18 cellular contexts compared by ENCODE assay signal in the genomic region with DNA sequence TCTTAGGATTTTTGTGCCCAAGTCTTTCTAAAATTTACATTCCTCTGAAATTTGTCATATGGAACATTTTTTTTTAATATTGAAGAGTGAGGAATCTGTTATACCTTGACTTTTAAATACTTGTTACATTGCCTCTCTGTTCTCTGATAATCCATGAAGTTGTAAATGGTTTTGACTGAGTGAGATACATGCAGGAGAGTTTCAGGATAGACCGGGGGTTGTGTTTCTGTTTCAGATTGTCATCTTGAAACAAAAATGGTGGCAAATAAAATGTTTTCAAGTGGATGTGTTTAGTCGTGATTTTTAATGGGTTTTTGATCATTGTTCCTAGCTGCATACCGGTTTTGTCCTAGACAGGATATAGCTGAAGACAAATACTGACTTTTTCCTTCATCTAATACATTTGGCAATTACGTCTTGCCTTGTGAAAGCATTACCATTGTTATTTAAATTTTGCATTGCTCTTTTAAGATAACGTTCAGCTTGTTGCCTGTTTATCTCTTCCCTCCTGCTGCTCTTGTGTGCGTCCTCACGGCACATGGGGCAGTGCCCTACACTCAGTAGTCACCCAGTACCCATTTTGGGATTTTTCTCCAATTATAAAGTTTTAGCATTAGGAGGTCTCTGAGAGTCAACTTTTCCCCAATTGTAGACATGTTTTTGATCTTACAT.
DNase-seq lines count a peak whose midpoint lies in the region; ATAC-seq, FAIRE-seq and TF ChIP-seq lines count a peak whose summit lies in the region.
"Had no signal": no experiment of that assay in that cellular context is flagged by ENCODE, and none has a peak within 500 bp of the region (broad histone marks: within the 10 kb centered on the region; RNA-seq: fewer than 3 reads in every experiment).

No MANE protein-coding gene starts in this region.

- H3K27ac Mint-ChIP-seq in activated CD4-positive, alpha-beta T cell treated with anti-CD3 and anti-CD28 coated beads, Interleukin-2, amount 10 ng/mL, durations not matched to agents 24 days and 14 days, result peak overlapping the region; percentile 68
- H3K27ac Mint-ChIP-seq in astrocyte (ENCODE audit: unreplicated experiment) (no peak overlapping the region), neural progenitor cell (peak overlapping the region; percentile 22)
- H3K27ac Mint-ChIP-seq: activated CD4-positive, alpha-beta T cell treated with anti-CD3 and anti-CD28 coated beads, Interleukin-2, amount 10 ng/mL, durations not matched to agents 7 days and 5 days; T-helper 2 cell treated with Interferon-gamma antibody and Interleukin-4, amounts not matched to agents 5 μg/mL and 100 μg/mL, for 36 hours had no signal

- H3K27ac ChIP-seq in astrocyte (ENCODE audit: low read depth, low read length), result no peak overlapping the region
- H3K27ac ChIP-seq in neural progenitor cell, result no peak overlapping the region
- H3K27ac ChIP-seq in foreskin keratinocyte, result no peak overlapping the region
- H3K27ac ChIP-seq: uterus had no signal

- FAIRE-seq in astrocyte (lab: Jason Lieb, UNC), result no peak
- FAIRE-seq: islet of Langerhans had no signal

- no peak for TF ChIP-seq CTCF in Loucy (conservative IDR thresholded peaks at IDR 0.05; ENCODE audit: low read length)
- no peak for TF ChIP-seq CTCF in astrocyte (IDR thresholded peaks at IDR 0.05; ENCODE audit: insufficient read depth, low read depth, low read length)
- TF ChIP-seq CTCF in neural progenitor cell (IDR thresholded peaks at IDR 0.05), result no peak
- TF ChIP-seq CTCF in foreskin keratinocyte (conservative IDR thresholded peaks at IDR 0.05), result no peak

- peaks cover 34% of the 10 kb centered on the region for H3K4me1 Mint-ChIP-seq in activated CD4-positive, alpha-beta T cell treated with anti-CD3 and anti-CD28 coated beads, Interleukin-2, amount 10 ng/mL, durations not matched to agents 24 days and 14 days
- peaks cover 12% of the 10 kb centered on the region for H3K4me1 Mint-ChIP-seq in astrocyte (ENCODE audit: low read depth, unreplicated experiment)
- H3K4me1 Mint-ChIP-seq in neural progenitor cell, result peaks cover 54% of the 10 kb centered on the region

- H4K20me1 ChIP-seq in Loucy (ENCODE audit: insufficient read depth, low read length, poor library complexity, severe bottlenecking) (no peaks in the 10 kb centered on the region), astrocyte (ENCODE audit: insufficient read depth, low read length) (peaks cover 4% of the 10 kb centered on the region), neural progenitor cell (ENCODE audit: low read depth) (peaks cover 40% of the 10 kb centered on the region)

- H3F3A ChIP-seq in Loucy (ENCODE audit: low read depth) (no peaks in the 10 kb centered on the region), neural progenitor cell (ENCODE audit: low read depth) (peaks cover 15% of the 10 kb centered on the region)

- no peak for ATAC-seq in GM18511 (IDR thresholded peaks at IDR 0.05; ENCODE audit: unreplicated experiment)
- ATAC-seq in foreskin keratinocyte, result no peak
- ATAC-seq: Panc1 had no signal

- peaks cover 89% of the 10 kb centered on the region for H3K4me1 ChIP-seq in Loucy (ENCODE audit: insufficient read depth, low read length, poor library complexity, severe bottlenecking)
- peaks cover 17% of the 10 kb centered on the region for H3K4me1 ChIP-seq in astrocyte (ENCODE audit: insufficient read depth, low read length)
- H3K4me1 ChIP-seq in neural progenitor cell, result peaks cover 23% of the 10 kb centered on the region
- no peaks in the 10 kb centered on the region for H3K4me1 ChIP-seq in foreskin keratinocyte
- H3K4me1 ChIP-seq: uterus had no signal

- DNase-seq in activated CD4-positive, alpha-beta T cell treated with anti-CD3 and anti-CD28 coated beads, Interleukin-2, amount 10 ng/mL, durations not matched to agents 24 days and 14 days, result no peak
- no peak for DNase-seq in activated CD4-positive, alpha-beta T cell treated with anti-CD3 and anti-CD28 coated beads for 1 hour
- DNase-seq in astrocyte (ENCODE audit: low read depth) (no peak), neural progenitor cell (ENCODE audit: low spot score) (peak; percentile 29), NCI-H1436 treated with DMSO at 0.1 percent for 48 hours (lab: John Stamatoyannopoulos, UW) (no peak), foreskin keratinocyte (no peak)
- DNase-seq: activated CD4-positive, alpha-beta T cell treated with anti-CD3 and anti-CD28 coated beads, Interleukin-2, amount 10 ng/mL, durations not matched to agents 7 days and 5 days; CD4-positive, alpha-beta memory T cell; DMS79; head of caudate nucleus; NCI-H187 treated with DMSO at 0.1 percent for 48 hours; NCI-H446; uterus had no signal

- H3K27me3 Mint-ChIP-seq in activated CD4-positive, alpha-beta T cell treated with anti-CD3 and anti-CD28 coated beads, Interleukin-2, amount 10 ng/mL, durations not matched to agents 24 days and 14 days, result no peaks in the 10 kb centered on the region
- H3K27me3 Mint-ChIP-seq in astrocyte (ENCODE audit: low read depth, unreplicated experiment) (no peaks in the 10 kb centered on the region), neural progenitor cell (ENCODE audit: insufficient read depth, low read depth) (peaks cover 10% of the 10 kb centered on the region)
- H3K27me3 Mint-ChIP-seq: activated CD4-positive, alpha-beta T cell treated with anti-CD3 and anti-CD28 coated beads, Interleukin-2, amount 10 ng/mL, durations not matched to agents 7 days and 5 days; CD4-positive, alpha-beta memory T cell had no signal

- H3K36me3 Mint-ChIP-seq in activated CD4-positive, alpha-beta T cell treated with anti-CD3 and anti-CD28 coated beads, Interleukin-2, amount 10 ng/mL, durations not matched to agents 24 days and 14 days (ENCODE audit: low read depth), result peaks cover 5% of the 10 kb centered on the region
- H3K36me3 Mint-ChIP-seq in astrocyte (ENCODE audit: low read depth, unreplicated experiment) (no peaks in the 10 kb centered on the region), neural progenitor cell (peaks cover 42% of the 10 kb centered on the region)

- intact Hi-C loops in activated CD4-positive, alpha-beta T cell treated with anti-CD3 and anti-CD28 coated beads, Interleukin-2, amount 10 ng/mL, durations not matched to agents 24 days and 14 days (cut with micrococcal nuclease), result no loop called here

- H3K27me3 ChIP-seq in Loucy (ENCODE audit: insufficient read depth, low read length, poor library complexity, severe bottlenecking) (no peaks in the 10 kb centered on the region), astrocyte (ENCODE audit: insufficient read depth, low read length) (no peaks in the 10 kb centered on the region), neural progenitor cell (no peaks in the 10 kb centered on the region), foreskin keratinocyte (no peaks in the 10 kb centered on the region)
- H3K27me3 ChIP-seq: uterus had no signal

- no peaks in the 10 kb centered on the region for H3K9me3 ChIP-seq in Loucy (ENCODE audit: insufficient read depth, low read depth, low read length)
- H3K9me3 ChIP-seq in astrocyte (ENCODE audit: insufficient read depth, low read depth, low read length), result no peaks in the 10 kb centered on the region
- no peaks in the 10 kb centered on the region for H3K9me3 ChIP-seq in neural progenitor cell (ENCODE audit: low read depth)
- H3K9me3 ChIP-seq: uterus had no signal

- H3K36me3 ChIP-seq in Loucy (ENCODE audit: insufficient read depth, low read length) (peaks cover 35% of the 10 kb centered on the region; the same call in 1 of the 2 replicates), astrocyte (ENCODE audit: insufficient read depth, low read length) (no peaks in the 10 kb centered on the region), neural progenitor cell (no peaks in the 10 kb centered on the region)
- H3K36me3 ChIP-seq: uterus had no signal

- peak overlapping the region; percentile 68 for H3K9ac ChIP-seq in Loucy (ENCODE audit: low read depth, low read length, poor library complexity, severe bottlenecking)
- H3K9ac ChIP-seq in astrocyte (ENCODE audit: low read length), result no peak overlapping the region
- no peak overlapping the region for H3K9ac ChIP-seq in neural progenitor cell

- H3K4me2 ChIP-seq in Loucy (ENCODE audit: low read depth, low read length, poor library complexity, severe bottlenecking) (peak overlapping the region; percentile 68), astrocyte (ENCODE audit: low read length) (peak overlapping the region; percentile 10), neural progenitor cell (peak overlapping the region; percentile 40)

- H3K4me3 ChIP-seq in Loucy (ENCODE audit: low read length, poor library complexity, severe bottlenecking) (no peak overlapping the region), astrocyte (ENCODE audit: insufficient read depth, low read depth, low read length) (no peak overlapping the region), neural progenitor cell (no peak overlapping the region)
- H3K4me3 ChIP-seq: uterus had no signal

- H3K4me3 Mint-ChIP-seq in activated CD4-positive, alpha-beta T cell treated with anti-CD3 and anti-CD28 coated beads, Interleukin-2, amount 10 ng/mL, durations not matched to agents 24 days and 14 days, result peak overlapping the region; percentile 25
- H3K4me3 Mint-ChIP-seq in astrocyte (ENCODE audit: unreplicated experiment) (no peak overlapping the region), neural progenitor cell (no peak overlapping the region)
- H3K4me3 Mint-ChIP-seq: activated CD4-positive, alpha-beta T cell treated with anti-CD3 and anti-CD28 coated beads, Interleukin-2, amount 10 ng/mL, durations not matched to agents 7 days and 5 days; CD4-positive, alpha-beta memory T cell; T-helper 2 cell treated with Interferon-gamma antibody and Interleukin-4, amounts not matched to agents 5 μg/mL and 100 μg/mL, for 36 hours had no signal

- no peaks in the 10 kb centered on the region for H3K9me2 ChIP-seq in Loucy (replicated peaks; ENCODE audit: low read depth, low read length)

- H3K9me3 Mint-ChIP-seq in activated CD4-positive, alpha-beta T cell treated with anti-CD3 and anti-CD28 coated beads, Interleukin-2, amount 10 ng/mL, durations not matched to agents 24 days and 14 days, result peaks cover 6% of the 10 kb centered on the region
- H3K9me3 Mint-ChIP-seq in astrocyte (ENCODE audit: unreplicated experiment) (no peaks in the 10 kb centered on the region), neural progenitor cell (peaks cover 11% of the 10 kb centered on the region)
- H3K9me3 Mint-ChIP-seq: activated CD4-positive, alpha-beta T cell treated with anti-CD3 and anti-CD28 coated beads, Interleukin-2, amount 10 ng/mL, durations not matched to agents 7 days and 5 days; CD4-positive, alpha-beta memory T cell; T-helper 2 cell treated with Interferon-gamma antibody and Interleukin-4, amounts not matched to agents 5 μg/mL and 100 μg/mL, for 36 hours had no signal

- H3K79me2 ChIP-seq in Loucy (ENCODE audit: insufficient read depth, low read length) (peaks cover 98% of the 10 kb centered on the region), astrocyte (ENCODE audit: insufficient read depth, low read length) (peaks cover 16% of the 10 kb centered on the region), neural progenitor cell (ENCODE audit: low read depth) (peaks cover 100% of the 10 kb centered on the region)

- H2AFZ ChIP-seq in Loucy (ENCODE audit: low read length), result no peak overlapping the region
- no peak overlapping the region for H2AFZ ChIP-seq in astrocyte (ENCODE audit: low read depth, low read length)
- no peak overlapping the region for H2AFZ ChIP-seq in neural progenitor cell (replicated peaks)

Comparison
In these comparisons a context has a peak if more than half of its experiments do, and no peak if none do; other contexts are left out.
1. H3K4me2 ChIP-seq: peak in every context shown above with its lines; median percentile 68 in Loucy; 40 in neural progenitor cell; 10 in astrocyte.